In the genomic region with DNA sequence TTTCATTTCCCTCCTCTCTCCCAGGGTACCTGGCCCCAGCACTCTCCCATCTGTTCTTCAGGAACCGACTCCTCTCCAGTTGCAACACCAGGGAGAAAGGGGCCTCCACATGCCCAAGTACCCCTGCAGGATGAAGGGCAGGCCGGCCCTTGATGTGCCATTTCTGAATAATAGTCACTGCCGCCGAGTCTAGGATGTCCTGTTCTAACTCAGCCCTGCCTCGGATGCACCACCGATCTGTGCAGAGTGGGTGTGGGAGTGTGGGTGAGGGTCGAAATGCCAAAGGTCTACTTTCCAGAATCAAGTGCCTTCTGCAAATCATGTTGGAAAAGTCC, we compare ENCODE assay signal across 10 cellular contexts. TPM values are rescaled to one million over a fixed set of nuclear protein-coding genes. Genes with fewer than 3 reads are reported as not detected.
DNase-seq lines count a peak whose midpoint lies in the region; ATAC-seq and TF ChIP-seq lines count a peak whose summit lies in the region.
"Had no signal": no experiment of that assay in that cellular context is flagged by ENCODE, and none has a peak within 500 bp of the region (broad histone marks: within the 10 kb centered on the region; RNA-seq: fewer than 3 reads in every experiment).

No MANE protein-coding gene starts in this region.

- H3K9me3 ChIP-seq in OCI-LY7 (ENCODE audit: low read length): no peaks in the 10 kb centered on the region
- H3K9me3 ChIP-seq: lower lobe of right lung, thoracic aorta had no signal

- no peaks in the 10 kb centered on the region for H3K79me2 ChIP-seq in OCI-LY7 (ENCODE audit: insufficient read depth, low read depth, low read length)

- H3K4me1 Mint-ChIP-seq in CD14-positive monocyte: peaks cover 3% of the 10 kb centered on the region
- H3K4me1 Mint-ChIP-seq in chondrocyte (ENCODE audit: low read depth): peaks cover 42% of the 10 kb centered on the region
- peaks cover 7% of the 10 kb centered on the region for H3K4me1 Mint-ChIP-seq in stimulated activated memory B cell treated with anti-CD40 and anti-IgM and Interleukin-4, amounts not matched to agents 10 μg/mL and 1 μg/mL and 100 μg/mL, for 72 hours
- H3K4me1 Mint-ChIP-seq in activated T-helper 1 cell treated with anti-CD3 and anti-CD28 coated beads, Interleukin-12 subunit alpha, Interleukin-12 subunit beta, Interleukin-2, Interleukin-4 antibody, amounts not matched to agents 30 ng/mL and 10 ng/mL and 1 ng/mL, durations not matched to agents 14 hours and 24 hours and 36 hours (ENCODE audit: low read depth): peaks cover 5% of the 10 kb centered on the region

- H3K4me3 ChIP-seq in OCI-LY7 (ENCODE audit: low read depth, low read length, poor library complexity, severe bottlenecking): no peak overlapping the region
- H3K4me3 ChIP-seq: cardiac muscle cell, lower lobe of right lung had no signal

- no peak overlapping the region for H3K27ac ChIP-seq in OCI-LY7 (ENCODE audit: low read depth, low read length, poor library complexity, severe bottlenecking)
- H3K27ac ChIP-seq: cardiac muscle cell, lower lobe of right lung had no signal

- no TSS peak for BruUV-seq in OCI-LY7 (replicated peaks; lab: Mats Ljungman, UMichigan)

- H3K36me3 ChIP-seq in OCI-LY7 (ENCODE audit: insufficient read depth, low read length): no peaks in the 10 kb centered on the region

- no peaks in the 10 kb centered on the region for H3K9me2 ChIP-seq in OCI-LY7 (ENCODE audit: insufficient read depth, low read length)

- peaks cover 54 to 75% of the 10 kb centered on the region in 2 donors for H3K36me3 Mint-ChIP-seq in CD14-positive monocyte
- peaks cover 9% of the 10 kb centered on the region for H3K36me3 Mint-ChIP-seq in chondrocyte (ENCODE audit: low read depth)
- H3K36me3 Mint-ChIP-seq in stimulated activated memory B cell treated with anti-CD40 and anti-IgM and Interleukin-4, amounts not matched to agents 10 μg/mL and 1 μg/mL and 100 μg/mL, for 72 hours: peaks cover 56% of the 10 kb centered on the region
- H3K36me3 Mint-ChIP-seq in activated T-helper 1 cell treated with anti-CD3 and anti-CD28 coated beads, Interleukin-12 subunit alpha, Interleukin-12 subunit beta, Interleukin-2, Interleukin-4 antibody, amounts not matched to agents 30 ng/mL and 10 ng/mL and 1 ng/mL, durations not matched to agents 14 hours and 24 hours and 36 hours (ENCODE audit: low read depth): peaks cover 3% of the 10 kb centered on the region

- H3K27me3 Mint-ChIP-seq in CD14-positive monocyte (ENCODE audit: low read depth in 3 of 3) (peaks cover 0 to 1% (median 1%) of the 10 kb centered on the region in 3 donors), chondrocyte (ENCODE audit: low read depth) (no peaks in the 10 kb centered on the region)
- H3K27me3 Mint-ChIP-seq in stimulated activated memory B cell treated with anti-CD40 and anti-IgM and Interleukin-4, amounts not matched to agents 10 μg/mL and 1 μg/mL and 100 μg/mL, for 72 hours: no peaks in the 10 kb centered on the region
- H3K27me3 Mint-ChIP-seq in activated T-helper 1 cell treated with anti-CD3 and anti-CD28 coated beads, Interleukin-12 subunit alpha, Interleukin-12 subunit beta, Interleukin-2, Interleukin-4 antibody, amounts not matched to agents 30 ng/mL and 10 ng/mL and 1 ng/mL, durations not matched to agents 14 hours and 24 hours and 36 hours (ENCODE audit: insufficient read depth): no peaks in the 10 kb centered on the region

- POLR2A ChIA-PET in OCI-LY7 (lab: Charles Lee): interaction anchor here (0.6 kb wide), 2 partner anchors 13 to 14 kb away, joined by 3 read pairs; no protein-coding TSS in a partner anchor

- H3K4me3 Mint-ChIP-seq in CD14-positive monocyte (no peak overlapping the region), chondrocyte (ENCODE audit: unreplicated experiment) (no peak overlapping the region)
- H3K4me3 Mint-ChIP-seq in stimulated activated memory B cell treated with anti-CD40 and anti-IgM and Interleukin-4, amounts not matched to agents 10 μg/mL and 1 μg/mL and 100 μg/mL, for 72 hours: no peak overlapping the region
- no peak overlapping the region for H3K4me3 Mint-ChIP-seq in activated T-helper 1 cell treated with anti-CD3 and anti-CD28 coated beads, Interleukin-12 subunit alpha, Interleukin-12 subunit beta, Interleukin-2, Interleukin-4 antibody, amounts not matched to agents 30 ng/mL and 10 ng/mL and 1 ng/mL, durations not matched to agents 14 hours and 24 hours and 36 hours

- no peak for ATAC-seq in stimulated activated memory B cell treated with anti-CD40 and anti-IgM and Interleukin-4, amounts not matched to agents 10 μg/mL and 1 μg/mL and 100 μg/mL, for 72 hours

- no peak overlapping the region for H2AFZ ChIP-seq in OCI-LY7 (ENCODE audit: low read length)

- TF ChIP-seq CTCF in CD14-positive monocyte (IDR thresholded peaks at IDR 0.05) (peak; percentile 62), OCI-LY7 (conservative IDR thresholded peaks at IDR 0.05; ENCODE audit: low read length) (peak; percentile 17; the same call in 1 of the 2 replicates), chondrocyte (IDR thresholded peaks at IDR 0.05) (no peak)

- H3K9me3 Mint-ChIP-seq in CD14-positive monocyte (peaks cover 0 to 2% (median 0%) of the 10 kb centered on the region in 7 donors), chondrocyte (ENCODE audit: low read depth) (no peaks in the 10 kb centered on the region)
- no peaks in the 10 kb centered on the region for H3K9me3 Mint-ChIP-seq in stimulated activated memory B cell treated with anti-CD40 and anti-IgM and Interleukin-4, amounts not matched to agents 10 μg/mL and 1 μg/mL and 100 μg/mL, for 72 hours
- H3K9me3 Mint-ChIP-seq in activated T-helper 1 cell treated with anti-CD3 and anti-CD28 coated beads, Interleukin-12 subunit alpha, Interleukin-12 subunit beta, Interleukin-2, Interleukin-4 antibody, amounts not matched to agents 30 ng/mL and 10 ng/mL and 1 ng/mL, durations not matched to agents 14 hours and 24 hours and 36 hours: no peaks in the 10 kb centered on the region

- CTCF ChIA-PET in OCI-LY7 (lab: Charles Lee; ENCODE audit: unreplicated experiment): interaction anchor here (1.0 to 1.1 kb wide), 2 partner anchors 224 to 228 kb away, joined by 3 to 5 read pairs; no protein-coding TSS in a partner anchor

- no peaks in the 10 kb centered on the region for H3K4me1 ChIP-seq in OCI-LY7 (ENCODE audit: insufficient read depth, low read length, poor library complexity, severe bottlenecking)
- H3K4me1 ChIP-seq: lower lobe of right lung had no signal

- peak overlapping the region in 1 of 7 donors; percentile 41 for H3K27ac Mint-ChIP-seq in CD14-positive monocyte
- H3K27ac Mint-ChIP-seq in chondrocyte (ENCODE audit: unreplicated experiment): peak overlapping the region; percentile 66
- peak overlapping the region; percentile 28 for H3K27ac Mint-ChIP-seq in stimulated activated memory B cell treated with anti-CD40 and anti-IgM and Interleukin-4, amounts not matched to agents 10 μg/mL and 1 μg/mL and 100 μg/mL, for 72 hours
- no peak overlapping the region for H3K27ac Mint-ChIP-seq in activated T-helper 1 cell treated with anti-CD3 and anti-CD28 coated beads, Interleukin-12 subunit alpha, Interleukin-12 subunit beta, Interleukin-2, Interleukin-4 antibody, amounts not matched to agents 30 ng/mL and 10 ng/mL and 1 ng/mL, durations not matched to agents 14 hours and 24 hours and 36 hours

- DNase-seq in CD14-positive monocyte (ENCODE audit: low spot score): no peak
- no peak for DNase-seq in OCI-LY7 (ENCODE audit: low spot score)
- no peak for DNase-seq in chondrocyte (ENCODE audit: low spot score)
- no peak for DNase-seq in activated T-helper 1 cell treated with anti-CD3 and anti-CD28 coated beads, Interleukin-12 subunit alpha, Interleukin-12 subunit beta, Interleukin-2, Interleukin-4 antibody, amounts not matched to agents 30 ng/mL and 10 ng/mL and 1 ng/mL, durations not matched to agents 14 hours and 24 hours and 36 hours (ENCODE audit: low spot score)
- DNase-seq in D341Med (ENCODE audit: low spot score): no peak
- DNase-seq in NCI-H1092 treated with DMSO at 0.1 percent for 48 hours (lab: John Stamatoyannopoulos, UW): no peak

- H4K20me1 ChIP-seq in OCI-LY7 (ENCODE audit: insufficient read depth, low read length): no peaks in the 10 kb centered on the region

- H3K4me2 ChIP-seq in OCI-LY7 (ENCODE audit: low read length): no peak overlapping the region

- intact Hi-C loops in CD14-positive monocyte (cut with micrococcal nuclease): loop anchor here (1.0 to 5.0 kb wide), 2 partner anchors 224 to 225 kb away; no protein-coding TSS in a partner anchor
- intact Hi-C loops in OCI-LY7 (cut with micrococcal nuclease; ENCODE audit: unreplicated experiment): loop anchor here (1.0 kb wide), 1 partner anchor 224 kb away; no protein-coding TSS in a partner anchor
- intact Hi-C loops in activated T-helper 1 cell treated with anti-CD3 and anti-CD28 coated beads, Interleukin-12 subunit alpha, Interleukin-12 subunit beta, Interleukin-2, Interleukin-4 antibody, amounts not matched to agents 30 ng/mL and 10 ng/mL and 1 ng/mL, durations not matched to agents 14 hours and 24 hours and 36 hours (cut with micrococcal nuclease): loop anchor here (1.0 to 2.0 kb wide), 5 partner anchors 21 to 224 kb away; no protein-coding TSS in a partner anchor

RNA-seq across cellular contexts. Expression of gene SPSB1, which starts 25.4 kb away (rescaled TPM):
- 1 to 10 TPM in 1 of 2 donors, under 1 TPM in 1; 0.15 to 1.2 TPM for polyA plus RNA-seq in CD14-positive monocyte
- 14.0 and 17.9 TPM in 2 replicates for total RNA-seq in OCI-LY7 (2014; rRNA removed; shearing (Covaris generic))
- 1.1 and 1.2 TPM in 2 replicates for total RNA-seq in OCI-LY7 (2022)
- total RNA-seq in chondrocyte: 164 to 184 TPM (median 173 TPM) in 3 replicates
- 8.9 and 10.0 TPM in 2 replicates for total RNA-seq in activated T-helper 1 cell treated with anti-CD3 and anti-CD28 coated beads, Interleukin-12 subunit alpha, Interleukin-12 subunit beta, Interleukin-2, Interleukin-4 antibody, amounts not matched to agents 30 ng/mL and 10 ng/mL and 1 ng/mL, durations not matched to agents 14 hours and 24 hours and 36 hours

RNA-seq across cellular contexts. Expression of gene H6PD, which starts 32.7 kb away (rescaled TPM):
- polyA plus RNA-seq in CD14-positive monocyte: 10 to 100 TPM in 1 of 2 donors, 1 to 10 TPM in 1; 8.6 to 15.9 TPM
- total RNA-seq in OCI-LY7 (2014; rRNA removed; shearing (Covaris generic)): 8.2 and 8.5 TPM in 2 replicates
- total RNA-seq in OCI-LY7 (2022) (22.1 TPM in 2 replicates), chondrocyte (37.0 to 41.4 TPM (median 38.9 TPM) in 3 replicates)
- total RNA-seq in activated T-helper 1 cell treated with anti-CD3 and anti-CD28 coated beads, Interleukin-12 subunit alpha, Interleukin-12 subunit beta, Interleukin-2, Interleukin-4 antibody, amounts not matched to agents 30 ng/mL and 10 ng/mL and 1 ng/mL, durations not matched to agents 14 hours and 24 hours and 36 hours: 15.7 TPM in 2 replicates
